15 cellular contexts compared by ENCODE assay signal in the genomic region with DNA sequence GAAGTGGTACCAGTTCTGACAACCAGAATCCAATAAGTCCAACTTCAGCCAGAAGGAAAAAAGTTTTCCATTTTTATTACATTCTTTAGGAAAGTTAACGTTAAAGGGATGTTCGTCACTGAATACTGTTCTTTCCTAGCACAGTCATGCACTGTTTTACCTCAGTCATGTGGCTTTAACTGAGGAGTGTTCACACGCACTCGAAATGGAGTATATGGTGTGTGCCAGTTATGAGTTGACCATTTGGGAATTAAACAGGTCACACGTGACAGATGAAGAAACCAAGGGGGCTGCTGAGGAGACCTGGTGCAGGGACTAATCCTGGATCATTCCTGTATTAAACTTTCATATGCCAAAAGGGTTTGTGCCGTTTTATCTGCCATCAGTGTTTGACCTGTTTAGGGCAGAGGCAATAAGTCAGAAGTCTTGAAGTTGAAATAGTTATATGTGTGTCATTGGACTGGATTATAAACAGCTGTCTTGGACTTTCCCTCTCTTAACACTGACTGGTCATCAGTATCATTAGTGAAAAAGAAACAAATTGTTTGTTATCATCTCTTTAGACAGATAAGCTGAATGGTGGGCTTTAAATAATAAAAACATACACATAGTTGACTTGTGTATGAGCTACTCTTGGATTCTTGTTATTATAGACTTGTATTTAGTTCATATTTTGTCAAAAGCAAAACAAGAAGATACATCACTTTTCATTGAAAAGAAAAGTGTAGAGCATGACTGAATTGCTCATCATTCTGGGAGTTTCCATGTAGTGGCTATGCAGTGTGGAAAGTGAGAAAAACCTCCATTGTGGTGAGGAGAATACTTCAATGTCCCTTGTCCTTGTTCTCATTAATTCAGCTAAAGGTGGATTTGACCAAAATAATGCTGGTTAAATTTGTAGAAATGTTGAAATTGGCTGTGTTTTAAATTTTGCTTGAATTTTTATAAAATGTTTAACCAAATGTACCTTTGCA.
DNase-seq lines count a peak whose midpoint lies in the region; ATAC-seq, FAIRE-seq and TF ChIP-seq lines count a peak whose summit lies in the region.
"Had no signal": no experiment of that assay in that cellular context is flagged by ENCODE, and none has a peak within 500 bp of the region (broad histone marks: within the 10 kb centered on the region; RNA-seq: fewer than 3 reads in every experiment).

No MANE protein-coding gene starts in this region.

- H3K4me1 ChIP-seq in left lung, result no peaks in the 10 kb centered on the region
- H3K4me1 ChIP-seq: spleen, vagina had no signal

- no peaks in the 10 kb centered on the region for H3K9me3 ChIP-seq in left lung
- H3K9me3 ChIP-seq: spleen, vagina had no signal

- H3K36me3 ChIP-seq in left lung, result peaks cover 0 to 44% of the 10 kb centered on the region in 2 donors

- FAIRE-seq in D721Med (lab: Jason Lieb, UNC), result no peak

- no peak overlapping the region for H3K4me3 ChIP-seq in left lung
- H3K4me3 ChIP-seq: spleen, vagina had no signal

- ATAC-seq in GM18502 (IDR thresholded peaks at IDR 0.05; ENCODE audit: poor library complexity, unreplicated experiment) (peak; percentile 76), GM19351 (IDR thresholded peaks at IDR 0.05; ENCODE audit: unreplicated experiment) (peak; percentile 55), HG02840 (IDR thresholded peaks at IDR 0.05; ENCODE audit: low FRiP score, unreplicated experiment) (peak; percentile 73), HG03558 (IDR thresholded peaks at IDR 0.05; ENCODE audit: extremely low read depth, unreplicated experiment) (peak; percentile 36), left lung (no peak)
- ATAC-seq: activated CD8-positive, alpha-beta memory T cell treated with anti-CD3 and anti-CD28 coated beads, Interleukin-2, amount 10 ng/mL, durations not matched to agents 7 days and 5 days had no signal

- TF ChIP-seq CTCF in D721Med (IDR thresholded peaks at IDR 0.05; ENCODE audit: insufficient read depth, missing control alignments), result no peak
- no peak for TF ChIP-seq CTCF in left lung (IDR thresholded peaks at IDR 0.05)

- TF ChIP-seq POLR2A in erythroblast (IDR thresholded peaks at IDR 0.05; ENCODE audit: low read length), result no peak

- H3K27me3 ChIP-seq in left lung, result no peaks in the 10 kb centered on the region
- H3K27me3 ChIP-seq: spleen, vagina had no signal

- no peak overlapping the region for H3K27ac ChIP-seq in left lung
- H3K27ac ChIP-seq: spleen, vagina had no signal

- intact Hi-C loops in left lung (cut with DNase I), result no loop called here

- DNase-seq in superior temporal gyrus (ENCODE audit: extremely low spot score), result no peak
- no peak for DNase-seq in erythroblast (lab: John Stamatoyannopoulos, UW)
- no peak for DNase-seq in D721Med (ENCODE audit: insufficient read length, low spot score)
- DNase-seq in left lung, result no peak
- DNase-seq: activated CD8-positive, alpha-beta memory T cell treated with anti-CD3 and anti-CD28 coated beads, Interleukin-2, amount 10 ng/mL, durations not matched to agents 7 days and 5 days; effector CD8-positive, alpha-beta T cell; glutamatergic neuron; nucleus accumbens; OCI-M1; spleen had no signal
